ENCODE assay signal across 22 cellular contexts in genomic region chr6:168863467-168863866, GRCh38.
"Had no signal": no experiment of that assay in that cellular context is flagged by ENCODE, and none has a peak within 500 bp of the region (broad histone marks: within the 10 kb centered on the region; RNA-seq: fewer than 3 reads in every experiment).

No MANE protein-coding gene starts in this region.

- H3K27ac ChIP-seq: HL-60, RWPE1 had no signal

- H3K36me3 ChIP-seq: MG63 had no signal

- ATAC-seq: Panc1, PC-3 had no signal

- DNase-seq: Karpas-422, KG1, MG63, NCI-H1092, NCI-H1105 treated with DMSO at 0.1 percent for 48 hours, NCI-H1417 treated with DMSO at 0.1 percent for 48 hours, NCI-H187, NCI-H2029, NCI-H2081 treated with DMSO at 0.1 percent for 48 hours, NCI-H2171, NCI-H226, NCI-H446, NCI-H510A, NCI-H524 treated with DMSO at 0.1 percent for 48 hours, NCI-H69, NCI-H774, PC-3, SHP77, SK-N-SH had no signal

- H3K4me3 ChIP-seq: MG63 had no signal

- H3K27me3 ChIP-seq: MG63 had no signal

- H3K9me3 ChIP-seq: MG63, SK-N-SH had no signal
